ENCODE assay signal across 2 cellular contexts in genomic region chr1:161691846-161692245, GRCh38.
TF ChIP-seq lines count a peak whose summit lies in the region.

No MANE protein-coding gene starts in this region.

TF ChIP-seq in HCT116, 20 proteins besides CTCF, POLR2A, EP300 and RAD21:
- TF ChIP-seq JUND (IDR thresholded peaks at IDR 0.05) (no peak), EGR1 (IDR thresholded peaks at IDR 0.05; ENCODE audit: low read depth) (no peak), CBX3 (IDR thresholded peaks at IDR 0.05; ENCODE audit: low read depth) (no peak), FOSL1 (IDR thresholded peaks at IDR 0.05; ENCODE audit: low read depth) (no peak), MAX (IDR thresholded peaks at IDR 0.05) (no peak), ZFX (IDR thresholded peaks at IDR 0.05) (no peak), EZH2 (IDR thresholded peaks at IDR 0.05) (no peak), TCF7L2 (IDR thresholded peaks at IDR 0.05; ENCODE audit: borderline replicate concordance, extremely low read depth, insufficient read depth, insufficient read length) (no peak), YY1 (IDR thresholded peaks at IDR 0.05; ENCODE audit: extremely low read depth, insufficient replicate concordance, low read depth, low read length) (no peak), EZH2phosphoT487 (IDR thresholded peaks at IDR 0.05; ENCODE audit: borderline replicate concordance) (no peak), ZNF274 (IDR thresholded peaks at IDR 0.05; ENCODE audit: low read depth, low read length) (no peak), SIN3A (IDR thresholded peaks at IDR 0.05; ENCODE audit: low read depth) (no peak), ZBTB33 (IDR thresholded peaks at IDR 0.05; ENCODE audit: extremely low read depth, insufficient replicate concordance, low read length) (no peak)
- TF ChIP-seq, protein P1, sequence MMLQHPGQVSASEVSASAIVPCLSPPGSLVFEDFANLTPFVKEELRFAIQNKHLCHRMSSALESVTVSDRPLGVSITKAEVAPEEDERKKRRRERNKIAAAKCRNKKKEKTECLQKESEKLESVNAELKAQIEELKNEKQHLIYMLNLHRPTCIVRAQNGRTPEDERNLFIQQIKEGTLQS (IDR thresholded peaks at IDR 0.05) = no peak
- TF ChIP-seq, protein P2, sequence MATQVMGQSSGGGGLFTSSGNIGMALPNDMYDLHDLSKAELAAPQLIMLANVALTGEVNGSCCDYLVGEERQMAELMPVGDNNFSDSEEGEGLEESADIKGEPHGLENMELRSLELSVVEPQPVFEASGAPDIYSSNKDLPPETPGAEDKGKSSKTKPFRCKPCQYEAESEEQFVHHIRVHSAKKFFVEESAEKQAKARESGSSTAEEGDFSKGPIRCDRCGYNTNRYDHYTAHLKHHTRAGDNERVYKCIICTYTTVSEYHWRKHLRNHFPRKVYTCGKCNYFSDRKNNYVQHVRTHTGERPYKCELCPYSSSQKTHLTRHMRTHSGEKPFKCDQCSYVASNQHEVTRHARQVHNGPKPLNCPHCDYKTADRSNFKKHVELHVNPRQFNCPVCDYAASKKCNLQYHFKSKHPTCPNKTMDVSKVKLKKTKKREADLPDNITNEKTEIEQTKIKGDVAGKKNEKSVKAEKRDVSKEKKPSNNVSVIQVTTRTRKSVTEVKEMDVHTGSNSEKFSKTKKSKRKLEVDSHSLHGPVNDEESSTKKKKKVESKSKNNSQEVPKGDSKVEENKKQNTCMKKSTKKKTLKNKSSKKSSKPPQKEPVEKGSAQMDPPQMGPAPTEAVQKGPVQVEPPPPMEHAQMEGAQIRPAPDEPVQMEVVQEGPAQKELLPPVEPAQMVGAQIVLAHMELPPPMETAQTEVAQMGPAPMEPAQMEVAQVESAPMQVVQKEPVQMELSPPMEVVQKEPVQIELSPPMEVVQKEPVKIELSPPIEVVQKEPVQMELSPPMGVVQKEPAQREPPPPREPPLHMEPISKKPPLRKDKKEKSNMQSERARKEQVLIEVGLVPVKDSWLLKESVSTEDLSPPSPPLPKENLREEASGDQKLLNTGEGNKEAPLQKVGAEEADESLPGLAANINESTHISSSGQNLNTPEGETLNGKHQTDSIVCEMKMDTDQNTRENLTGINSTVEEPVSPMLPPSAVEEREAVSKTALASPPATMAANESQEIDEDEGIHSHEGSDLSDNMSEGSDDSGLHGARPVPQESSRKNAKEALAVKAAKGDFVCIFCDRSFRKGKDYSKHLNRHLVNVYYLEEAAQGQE (IDR thresholded peaks at IDR 0.05; ENCODE audit: low read depth) = no peak

TF ChIP-seq in H1, 55 proteins besides CTCF, POLR2A, EP300 and RAD21:
- TF ChIP-seq TAF7 (optimal IDR thresholded peaks at IDR 0.05; ENCODE audit: borderline replicate concordance, low read depth, low read length) = no peak
- TF ChIP-seq CBX8 (IDR thresholded peaks at IDR 0.05; ENCODE audit: borderline replicate concordance, low read depth, low read length) = no peak
- TF ChIP-seq SIN3A (conservative IDR thresholded peaks at IDR 0.05 in 1 of 2, IDR thresholded peaks at IDR 0.05 in 1 of 2; ENCODE audit: low read depth in 1 of 2, low read length in 2 of 2) = no peak
- TF ChIP-seq CBX5 (IDR thresholded peaks at IDR 0.05; ENCODE audit: low read depth, low read length) = no peak
- no peak for TF ChIP-seq TBP (IDR thresholded peaks at IDR 0.05; ENCODE audit: low read depth, low read length)
- no peak for TF ChIP-seq MAX (IDR thresholded peaks at IDR 0.05)
- no peak for TF ChIP-seq ASH2L (IDR thresholded peaks at IDR 0.05; ENCODE audit: low read length)
- TF ChIP-seq TCF12 (IDR thresholded peaks at IDR 0.05; ENCODE audit: low read depth, low read length) = no peak
